ENCODE assay signal across 14 cellular contexts in genomic region chr2:69382547-69382946, GRCh38.
DNase-seq lines count a peak whose midpoint lies in the region; ATAC-seq and TF ChIP-seq lines count a peak whose summit lies in the region.
"Had no signal": no experiment of that assay in that cellular context is flagged by ENCODE, and none has a peak within 500 bp of the region (broad histone marks: within the 10 kb centered on the region; RNA-seq: fewer than 3 reads in every experiment).

No MANE protein-coding gene starts in this region.

- in situ Hi-C loops in ACHN (cut with HindIII; ENCODE audit: low pct_ligation_motif_present, low pct_unique_long_range_greater_than_20kb, low sequenced_read_pairs) = no loop called here

- H3K27ac ChIP-seq in DND-41 (ENCODE audit: low read length) (no peak overlapping the region), muscle layer of duodenum (ENCODE audit: low read length) (peak overlapping the region; percentile 36)
- H3K27ac ChIP-seq: ovary had no signal

- H4K20me1 ChIP-seq in DND-41 (ENCODE audit: insufficient read depth, low read length) = peaks cover 16% of the 10 kb centered on the region; the same call in 1 of the 2 replicates

- H3K9me3 ChIP-seq in DND-41 (ENCODE audit: insufficient read depth, low read length, severe bottlenecking) = no peaks in the 10 kb centered on the region
- no peaks in the 10 kb centered on the region for H3K9me3 ChIP-seq in adipocyte (ENCODE audit: control insufficient read depth, low read length)
- no peaks in the 10 kb centered on the region for H3K9me3 ChIP-seq in muscle layer of duodenum (ENCODE audit: control insufficient read depth in 1 of 2, low read length in 2 of 2)
- H3K9me3 ChIP-seq: ovary had no signal

- H3K36me3 ChIP-seq in DND-41 (ENCODE audit: insufficient read depth, low read length) = peaks cover 3% of the 10 kb centered on the region; the same call in 1 of the 2 replicates
- H3K36me3 ChIP-seq in adipocyte (ENCODE audit: control insufficient read depth, insufficient read depth, low read length, severe bottlenecking) = peaks cover 7% of the 10 kb centered on the region
- H3K36me3 ChIP-seq in muscle layer of duodenum (ENCODE audit: control insufficient read depth in 1 of 2, insufficient read depth in 2 of 2, low read length in 2 of 2) = no peaks in the 10 kb centered on the region
- H3K36me3 ChIP-seq: ovary had no signal

- ATAC-seq in DND-41 (ENCODE audit: insufficient read depth, low read depth) (no peak), HG03139 (IDR thresholded peaks at IDR 0.05; ENCODE audit: unreplicated experiment) (no peak)
- ATAC-seq in stimulated activated naive CD8-positive, alpha-beta T cell treated with anti-CD3 and anti-CD28 coated beads, Interleukin-15, Interleukin-2, amounts not matched to agents 100 U/mL and 50 U/mL, for 24 hours = no peak
- ATAC-seq: Right ventricle myocardium inferior had no signal

- no peak overlapping the region for H3K9ac ChIP-seq in DND-41 (ENCODE audit: low read depth, low read length)
- H3K9ac ChIP-seq in adipocyte (ENCODE audit: low read length) = peak overlapping the region; percentile 76

- TF ChIP-seq CTCF in DND-41 (IDR thresholded peaks at IDR 0.05; ENCODE audit: borderline replicate concordance, extremely low read depth, low read length, poor library complexity, severe bottlenecking) = no peak

- H3K4me2 ChIP-seq in DND-41 (ENCODE audit: insufficient read depth, low read length) = peak overlapping the region; percentile 4; the same call in 1 of the 2 replicates

- no peak overlapping the region for H2AFZ ChIP-seq in DND-41 (ENCODE audit: low read depth, low read length)

- intact Hi-C loops in head of caudate nucleus (cut with DNase I) = no loop called here

- H3K4me3 ChIP-seq in DND-41 (ENCODE audit: low read depth in 1 of 2, low read length in 2 of 2) (no peak overlapping the region), adipocyte (ENCODE audit: low read length) (peak overlapping the region; percentile 97), muscle layer of duodenum (ENCODE audit: low read depth in 1 of 2, low read length in 2 of 2) (no peak overlapping the region)
- H3K4me3 ChIP-seq: ovary had no signal

- H3K4me1 ChIP-seq in DND-41 (ENCODE audit: insufficient read depth, low read length) = peaks cover 40% of the 10 kb centered on the region
- H3K4me1 ChIP-seq in adipocyte (ENCODE audit: control insufficient read depth, insufficient read depth, low read length) = peaks cover 47% of the 10 kb centered on the region
- H3K4me1 ChIP-seq in muscle layer of duodenum (ENCODE audit: control insufficient read depth in 1 of 2, insufficient read depth in 2 of 2, low read length in 2 of 2) = peaks cover 0 to 18% of the 10 kb centered on the region in 2 donors

- H3K79me2 ChIP-seq in DND-41 (ENCODE audit: insufficient read depth, low read length) = peaks cover 98% of the 10 kb centered on the region

- DNase-seq in ACHN (peak; percentile 45), DND-41 (no peak), adipocyte (ENCODE audit: low read depth) (peak; percentile 0), 8988T (no peak), head of caudate nucleus (no peak)
- no peak for DNase-seq in stimulated activated naive CD8-positive, alpha-beta T cell treated with anti-CD3 and anti-CD28 coated beads, Interleukin-15, Interleukin-2, amounts not matched to agents 100 U/mL and 50 U/mL, for 24 hours
- DNase-seq: activated CD4-positive, alpha-beta T cell treated with anti-CD3 and anti-CD28 coated beads for 4 hours; C1 segment of cervical spinal cord; effector CD8-positive, alpha-beta T cell; ovary; substantia nigra had no signal

- no peaks in the 10 kb centered on the region for H3K27me3 ChIP-seq in DND-41 (ENCODE audit: insufficient read depth, low read length, poor library complexity)
- H3K27me3 ChIP-seq in adipocyte (replicated peaks; ENCODE audit: control insufficient read depth, insufficient read depth, low read length) = no peaks in the 10 kb centered on the region
- no peaks in the 10 kb centered on the region for H3K27me3 ChIP-seq in muscle layer of duodenum (ENCODE audit: low read depth, low read length)
- H3K27me3 ChIP-seq: ovary had no signal

Comparison
In these comparisons a context has a peak if more than half of its experiments do, and no peak if none do; other contexts are left out.
1. DNase-seq: peak in ACHN (single experiment) and adipocyte (single experiment); none in DND-41 (single experiment), 8988T (single experiment), stimulated activated naive CD8-positive, alpha-beta T cell treated with anti-CD3 and anti-CD28 coated beads, Interleukin-15, Interleukin-2, amounts not matched to agents 100 U/mL and 50 U/mL, for 24 hours (single experiment) and head of caudate nucleus (0 of 42).